ENCODE assay signal across 13 cellular contexts in the genomic region with DNA sequence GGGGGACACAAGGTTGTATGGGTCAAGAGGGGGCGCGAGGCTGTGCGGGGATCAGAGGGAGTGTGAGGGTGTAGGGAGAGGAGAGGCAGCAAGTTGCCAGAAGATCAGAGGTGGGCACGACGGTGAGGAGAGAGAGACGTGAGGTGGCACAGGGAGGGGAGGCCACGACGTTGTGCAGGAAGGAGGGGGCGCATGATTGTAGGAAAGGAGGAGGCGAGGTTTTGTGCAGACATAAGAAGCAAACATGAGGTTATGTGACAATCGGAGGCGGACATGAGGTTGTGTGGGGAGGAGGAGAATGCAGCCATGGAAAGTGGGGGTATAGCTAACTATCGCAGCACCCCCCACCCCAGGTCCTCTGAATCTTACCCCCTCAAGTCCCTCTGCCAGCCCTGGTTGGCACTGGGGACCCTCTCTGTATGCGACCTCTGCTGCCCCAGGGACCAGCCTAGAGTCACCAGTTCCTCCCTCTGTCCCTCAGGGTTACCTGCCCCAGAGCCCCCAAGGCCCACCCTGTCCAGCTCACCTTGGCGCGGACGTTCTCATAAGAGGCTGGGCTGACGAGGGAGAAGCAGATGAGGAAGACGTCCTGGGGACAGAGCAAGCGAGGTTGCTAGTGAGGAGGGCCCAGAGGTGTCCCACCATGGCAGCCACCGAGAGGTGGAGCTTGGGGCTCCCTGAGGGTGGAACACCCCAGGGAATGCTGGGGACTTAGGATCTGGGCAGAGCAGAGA. TPM values are rescaled to one million over a fixed set of nuclear protein-coding genes. Genes with fewer than 3 reads are reported as not detected.
DNase-seq lines count a peak whose midpoint lies in the region; ATAC-seq lines count a peak whose summit lies in the region.
"Had no signal": no experiment of that assay in that cellular context is flagged by ENCODE, and none has a peak within 500 bp of the region (broad histone marks: within the 10 kb centered on the region; RNA-seq: fewer than 3 reads in every experiment).

No MANE protein-coding gene starts in this region.

- WGBS in aorta, 2 donors = 74% methylated on average over 21 of the region's 21 CpGs

- H3K4me1 ChIP-seq in aorta (ENCODE audit: control insufficient read depth in 1 of 2, insufficient read depth in 2 of 2, low read length in 2 of 2) = no peaks in the 10 kb centered on the region
- H3K4me1 ChIP-seq: HAP-1, psoas muscle had no signal

- no peaks in the 10 kb centered on the region for H3K27me3 ChIP-seq in aorta (ENCODE audit: control insufficient read depth in 1 of 2, insufficient read depth in 2 of 2, low read length in 1 of 2)

- no peaks in the 10 kb centered on the region for H3K27me3 Mint-ChIP-seq in activated T-cell treated with anti-CD3 and anti-CD28 coated beads, Interleukin-2, amount 50 U/mL, for 72 hours (ENCODE audit: low read depth)
- no peaks in the 10 kb centered on the region for H3K27me3 Mint-ChIP-seq in memory B cell

- peaks cover 17 to 34% of the 10 kb centered on the region in 2 donors for H3K36me3 Mint-ChIP-seq in activated T-cell treated with anti-CD3 and anti-CD28 coated beads, Interleukin-2, amount 50 U/mL, for 72 hours (ENCODE audit: insufficient read depth in 2 of 2)
- H3K36me3 Mint-ChIP-seq in memory B cell = peaks cover 36% of the 10 kb centered on the region

- ATAC-seq in activated T-cell treated with anti-CD3 and anti-CD28 coated beads, Interleukin-2, amount 50 U/mL, for 72 hours (replicated peaks in 1 of 2) = peak; percentile 12 to 28
- ATAC-seq in memory B cell (ENCODE audit: low read depth) (no peak), aorta (ENCODE audit: low FRiP score) (no peak), HG02885 (IDR thresholded peaks at IDR 0.05; ENCODE audit: poor library complexity, unreplicated experiment) (no peak)
- ATAC-seq: left lobe of liver, psoas muscle had no signal

- H3K4me3 ChIP-seq in aorta (ENCODE audit: low read length in 2 of 2) = no peak overlapping the region
- H3K4me3 ChIP-seq: HAP-1, psoas muscle had no signal

- H3K9me3 Mint-ChIP-seq in activated T-cell treated with anti-CD3 and anti-CD28 coated beads, Interleukin-2, amount 50 U/mL, for 72 hours = no peaks in the 10 kb centered on the region
- no peaks in the 10 kb centered on the region for H3K9me3 Mint-ChIP-seq in memory B cell

- H3K36me3 ChIP-seq in aorta (ENCODE audit: control insufficient read depth in 1 of 2, insufficient read depth in 2 of 2, low read length in 1 of 2) = no peaks in the 10 kb centered on the region
- H3K36me3 ChIP-seq: HAP-1 had no signal

- H3K4me1 Mint-ChIP-seq in activated T-cell treated with anti-CD3 and anti-CD28 coated beads, Interleukin-2, amount 50 U/mL, for 72 hours (ENCODE audit: low read depth) = peaks cover 93% of the 10 kb centered on the region
- H3K4me1 Mint-ChIP-seq in memory B cell = peaks cover 84% of the 10 kb centered on the region

- H3K9me3 ChIP-seq in aorta (ENCODE audit: control insufficient read depth, low read length) = no peaks in the 10 kb centered on the region
- H3K9me3 ChIP-seq: HAP-1, psoas muscle had no signal

- H3K4me3 Mint-ChIP-seq in activated T-cell treated with anti-CD3 and anti-CD28 coated beads, Interleukin-2, amount 50 U/mL, for 72 hours = peak overlapping the region; percentile 75 to 77
- H3K4me3 Mint-ChIP-seq in memory B cell = peak overlapping the region; percentile 64

- H3K27ac ChIP-seq in aorta (ENCODE audit: low read depth in 1 of 2, low read length in 2 of 2) = no peak overlapping the region
- H3K27ac ChIP-seq: psoas muscle had no signal

- intact Hi-C loops in aorta (cut with DNase I) = no loop called here

- H3K27ac Mint-ChIP-seq in activated T-cell treated with anti-CD3 and anti-CD28 coated beads, Interleukin-2, amount 50 U/mL, for 72 hours = peak overlapping the region; percentile 90
- peak overlapping the region; percentile 85 for H3K27ac Mint-ChIP-seq in memory B cell

- peak; percentile 83 for DNase-seq in activated effector memory CD4-positive, alpha-beta T cell treated with anti-CD3 and anti-CD28 coated beads, Interleukin-2, amount 50 U/mL, for 16 hours
- no peak for DNase-seq in activated effector memory CD4-positive, alpha-beta T cell treated with Interleukin-2 at 50 U/mL for 16 hours
- peak; percentile 65 to 72 for DNase-seq in activated T-cell treated with anti-CD3 and anti-CD28 coated beads, Interleukin-2, amount 50 U/mL, for 72 hours
- DNase-seq in memory B cell (ENCODE audit: low spot score in 2 of 2) = no peak
- peak; percentile 40 to 72 for DNase-seq in aorta
- DNase-seq in AML-193 (lab: John Stamatoyannopoulos, UW) = no peak
- no peak for DNase-seq in dedifferentiated amniotic fluid mesenchymal stem cell (ENCODE audit: extremely low spot score)
- DNase-seq: NCI-H1436 had no signal

RNA-seq across cellular contexts. Expression of a gene that starts 12.5 kb away (rescaled TPM):
- total RNA-seq in activated T-cell treated with anti-CD3 and anti-CD28 coated beads, Interleukin-2, amount 50 U/mL, for 72 hours = 100 to 1,000 TPM; 620 to 681 TPM
- 10 to 100 TPM; 16.8 to 19.8 TPM for total RNA-seq in aorta
- 10 to 100 TPM in 1 of 2 donors, 1 to 10 TPM in 1; 3.6 to 14.5 TPM for polyA plus RNA-seq in aorta

RNA-seq across cellular contexts. Expression of a gene that starts 19.3 kb away (rescaled TPM):
- 10 to 100 TPM in 1 of 2 donors, 1 to 10 TPM in 1; 10.0 to 14.6 TPM for total RNA-seq in activated T-cell treated with anti-CD3 and anti-CD28 coated beads, Interleukin-2, amount 50 U/mL, for 72 hours
- not detected for total RNA-seq in aorta
- not detected for polyA plus RNA-seq in aorta
- total RNA-seq: fibroblast of villous mesenchyme, left lobe of liver, psoas muscle had no signal

RNA-seq across cellular contexts. Expression of a gene that starts 43.5 kb away (rescaled TPM):
- total RNA-seq in activated T-cell treated with anti-CD3 and anti-CD28 coated beads, Interleukin-2, amount 50 U/mL, for 72 hours = 10 to 100 TPM; 22.7 to 30.0 TPM
- total RNA-seq in aorta = 1 to 10 TPM; 2.4 to 7.0 TPM
- polyA plus RNA-seq in aorta = 10 to 100 TPM in 1 of 2 donors, 1 to 10 TPM in 1; 3.1 to 11.9 TPM

RNA-seq across cellular contexts. Expression of a gene that starts 50.7 kb away (rescaled TPM):
- total RNA-seq in activated T-cell treated with anti-CD3 and anti-CD28 coated beads, Interleukin-2, amount 50 U/mL, for 72 hours = 10 to 100 TPM; 71.9 to 87.5 TPM
- total RNA-seq in aorta = 10 to 100 TPM; 28.2 to 68.7 TPM
- 10 to 100 TPM in 1 of 2 donors, 1 to 10 TPM in 1; 4.5 to 15.9 TPM for polyA plus RNA-seq in aorta

Comparison
In these comparisons a context has a peak if more than half of its experiments do, and no peak if none do; other contexts are left out.
1. DNase-seq: peak in activated effector memory CD4-positive, alpha-beta T cell treated with anti-CD3 and anti-CD28 coated beads, Interleukin-2, amount 50 U/mL, for 16 hours (single experiment), activated T-cell treated with anti-CD3 and anti-CD28 coated beads, Interleukin-2, amount 50 U/mL, for 72 hours (2 of 2) and aorta (2 of 2); none in activated effector memory CD4-positive, alpha-beta T cell treated with Interleukin-2 at 50 U/mL for 16 hours (single experiment), memory B cell (0 of 2), AML-193 (0 of 2) and dedifferentiated amniotic fluid mesenchymal stem cell (single experiment).
2. ATAC-seq: peak in activated T-cell treated with anti-CD3 and anti-CD28 coated beads, Interleukin-2, amount 50 U/mL, for 72 hours (2 of 2); none in memory B cell (single experiment), aorta (single experiment) and HG02885 (single experiment).
3. RNA of a gene that starts 12.5 kb away (total RNA-seq): 620 to 681 TPM in activated T-cell treated with anti-CD3 and anti-CD28 coated beads, Interleukin-2, amount 50 U/mL, for 72 hours; 16.8 to 19.8 TPM in aorta; every median in the first group is over 10 times any median in the second.
4. RNA of a gene that starts 19.3 kb away (total RNA-seq): 10.0 to 14.6 TPM in activated T-cell treated with anti-CD3 and anti-CD28 coated beads, Interleukin-2, amount 50 U/mL, for 72 hours; not detected in aorta; every median in the first group is over 10 times any median in the second.